In the genomic region with DNA sequence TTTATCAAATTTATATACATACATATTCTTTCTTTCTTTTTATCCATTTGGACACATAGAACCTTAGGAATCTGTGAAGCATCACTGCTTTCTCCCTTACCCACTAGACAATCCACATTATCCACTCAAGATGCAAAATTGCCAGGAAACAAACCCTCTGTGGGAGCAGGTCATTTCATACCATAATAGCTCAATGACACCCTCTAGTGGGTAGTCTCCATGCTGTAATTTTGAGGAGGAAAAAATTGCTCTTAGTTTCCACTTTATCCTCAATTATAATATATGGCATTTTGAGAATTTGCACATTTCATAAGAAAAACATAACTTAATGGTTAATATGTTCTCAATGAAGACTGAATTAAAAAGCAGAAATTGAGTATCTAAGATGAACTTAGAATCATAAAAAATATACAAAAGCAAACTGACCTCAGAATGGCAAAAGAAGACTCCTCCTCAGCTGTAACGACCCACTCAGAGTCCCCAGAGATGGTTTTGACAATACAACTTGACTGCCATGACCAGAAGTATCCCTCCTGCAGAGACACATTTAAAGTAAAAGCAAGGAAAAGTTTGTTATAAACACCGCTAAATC, we compare ENCODE assay signal across 8 cellular contexts.
DNase-seq lines count a peak whose midpoint lies in the region; ATAC-seq and TF ChIP-seq lines count a peak whose summit lies in the region.

No MANE protein-coding gene starts in this region.

- no peak for TF ChIP-seq POLR2A in esophagus squamous epithelium (IDR thresholded peaks at IDR 0.05)

- H3K9me3 ChIP-seq in PC-9 (ENCODE audit: insufficient read depth, low read depth) (0 out of 2 replicates have a peak, but pooled peaks cover 2% of the 10 kb centered on the region), esophagus squamous epithelium (no peaks in the 10 kb centered on the region), psoas muscle (no peaks in the 10 kb centered on the region)

- H3K9me3 Mint-ChIP-seq in stimulated activated effector memory CD8-positive, alpha-beta T cell treated with anti-CD3 and anti-CD28 coated beads, Interleukin-12 subunit alpha, Interleukin-12 subunit beta, amount 100 ng/mL, for 72 hours: peaks cover 5% of the 10 kb centered on the region

- no peaks in the 10 kb centered on the region for H3F3A ChIP-seq in PC-9 (ENCODE audit: insufficient read depth, low read depth)

- CTCF ChIA-PET in AG04449 (lab: Yijun Ruan, JAX) (interaction anchor here (0.6 to 1.9 kb wide), 13 partner anchors 9 to 1902 kb away, joined by 3 to 10 read pairs (median 3); no protein-coding TSS in a partner anchor), PC-9 (lab: Charles Lee) (no interaction called here)

- H3K4me2 ChIP-seq in PC-9: no peak overlapping the region

- peaks cover 9% of the 10 kb centered on the region; the same call in 1 of the 2 replicates for H3K4me1 ChIP-seq in PC-9 (replicated peaks; ENCODE audit: insufficient read depth)
- H3K4me1 ChIP-seq in esophagus squamous epithelium: no peaks in the 10 kb centered on the region
- H3K4me1 ChIP-seq in psoas muscle: no peaks in the 10 kb centered on the region

- intact Hi-C loops in PC-9 (cut with micrococcal nuclease; ENCODE audit: unreplicated experiment) (loop anchor here (1.0 to 10.0 kb wide), 4 partner anchors 208 to 1901 kb away; partner anchors contain the start of gene NT5DC1), esophagus squamous epithelium (cut with DNase I) (loop anchor here (10.0 kb wide), 1 partner anchor 1152 kb away; no protein-coding TSS in a partner anchor), psoas muscle (cut with DNase I) (loop anchor here in 1 of 2 donors (5.0 kb wide), 1 partner anchor 1149 kb away; no protein-coding TSS in a partner anchor)

- no peak overlapping the region for H3K27ac Mint-ChIP-seq in stimulated activated effector memory CD8-positive, alpha-beta T cell treated with anti-CD3 and anti-CD28 coated beads, Interleukin-12 subunit alpha, Interleukin-12 subunit beta, amount 100 ng/mL, for 72 hours

- H3K27ac ChIP-seq in PC-9 (no peak overlapping the region), esophagus squamous epithelium (no peak overlapping the region), psoas muscle (no peak overlapping the region)

- TF ChIP-seq CTCF in AG04449 (IDR thresholded peaks at IDR 0.05; ENCODE audit: insufficient read depth, low read length, missing control alignments): peak; percentile 70
- TF ChIP-seq CTCF in GM12872 (IDR thresholded peaks at IDR 0.05; ENCODE audit: insufficient read depth, low read depth, low read length): peak; percentile 74
- peak; percentile 96 for TF ChIP-seq CTCF in PC-9 (conservative IDR thresholded peaks at IDR 0.05)
- TF ChIP-seq CTCF in esophagus squamous epithelium (IDR thresholded peaks at IDR 0.05): peak in 5 of 6 experiments; percentile 40 to 70 (median 44)
- TF ChIP-seq CTCF in psoas muscle (IDR thresholded peaks at IDR 0.05): peak; percentile 53

- WGBS in esophagus squamous epithelium, 2 donors: 52 to 57% methylated on average over 2 of the region's 2 CpGs
- WGBS in psoas muscle, 3 donors: 58 to 66% (median 63%) methylated on average over 2 of the region's 2 CpGs

- H3K79me2 ChIP-seq in PC-9 (ENCODE audit: low read depth): no peaks in the 10 kb centered on the region

- no peaks in the 10 kb centered on the region for H4K20me1 ChIP-seq in PC-9 (ENCODE audit: insufficient read depth)

- H3K9me2 ChIP-seq in PC-9 (ENCODE audit: insufficient read depth): no peaks in the 10 kb centered on the region

- H3K4me3 Mint-ChIP-seq in stimulated activated effector memory CD8-positive, alpha-beta T cell treated with anti-CD3 and anti-CD28 coated beads, Interleukin-12 subunit alpha, Interleukin-12 subunit beta, amount 100 ng/mL, for 72 hours: no peak overlapping the region

- no TSS peak for BruUV-seq in PC-9 (replicated peaks; lab: Mats Ljungman, UMichigan)

- no peaks in the 10 kb centered on the region for H3K4me1 Mint-ChIP-seq in stimulated activated effector memory CD8-positive, alpha-beta T cell treated with anti-CD3 and anti-CD28 coated beads, Interleukin-12 subunit alpha, Interleukin-12 subunit beta, amount 100 ng/mL, for 72 hours

- H2AFZ ChIP-seq in PC-9: no peak overlapping the region

- H3K4me3 ChIP-seq in AG04449 (ENCODE audit: low read depth, low read length): no peak overlapping the region
- no peak overlapping the region for H3K4me3 ChIP-seq in PC-9
- H3K4me3 ChIP-seq in esophagus squamous epithelium: no peak overlapping the region
- no peak overlapping the region for H3K4me3 ChIP-seq in psoas muscle

- H3K36me3 ChIP-seq in PC-9 (ENCODE audit: low read depth) (no peaks in the 10 kb centered on the region), esophagus squamous epithelium (no peaks in the 10 kb centered on the region), psoas muscle (ENCODE audit: insufficient read depth in 1 of 2, low read depth in 1 of 2) (no peaks in the 10 kb centered on the region)

- ATAC-seq in HG03196 (IDR thresholded peaks at IDR 0.05; ENCODE audit: unreplicated experiment): peak; percentile 36
- ATAC-seq in psoas muscle: no peak
- no peak for ATAC-seq in stimulated activated effector memory CD8-positive, alpha-beta T cell treated with anti-CD3 and anti-CD28 coated beads, Interleukin-12 subunit alpha, Interleukin-12 subunit beta, amount 100 ng/mL, for 72 hours

- no peaks in the 10 kb centered on the region for H3K27me3 ChIP-seq in PC-9 (ENCODE audit: insufficient read depth, low read depth)
- no peaks in the 10 kb centered on the region for H3K27me3 ChIP-seq in esophagus squamous epithelium
- H3K27me3 ChIP-seq in psoas muscle (ENCODE audit: insufficient read depth in 3 of 3, low read length in 2 of 3): no peaks in the 10 kb centered on the region

- DNase-seq in AG04449 (ENCODE audit: low read depth, low spot score) (no peak), PC-9 (no peak), esophagus squamous epithelium (lab: John Stamatoyannopoulos, UW) (no peak), psoas muscle (no peak)
- DNase-seq in stimulated activated effector memory CD8-positive, alpha-beta T cell treated with anti-CD3 and anti-CD28 coated beads, Interleukin-12 subunit alpha, Interleukin-12 subunit beta, amount 100 ng/mL, for 72 hours (ENCODE audit: low spot score in 2 of 2): no peak
- DNase-seq in stimulated activated CD4-positive, alpha-beta T cell treated with anti-CD3 and anti-CD28 coated beads, Interleukin-4, amount 100 ng/mL, for 4 hours: no peak

- no peaks in the 10 kb centered on the region for H3K36me3 Mint-ChIP-seq in stimulated activated effector memory CD8-positive, alpha-beta T cell treated with anti-CD3 and anti-CD28 coated beads, Interleukin-12 subunit alpha, Interleukin-12 subunit beta, amount 100 ng/mL, for 72 hours

- POLR2A ChIA-PET in AG04449 (lab: Yijun Ruan, JAX) (no interaction called here), PC-9 (lab: Charles Lee; ENCODE audit: unreplicated experiment) (no interaction called here)

Comparison
In these comparisons a context has a peak if more than half of its experiments do, and no peak if none do; other contexts are left out.
1. CTCF ChIP-seq: peak in every context shown above with its lines; median percentile 96 in PC-9; 74 in GM12872; 70 in AG04449; 53 in psoas muscle; 44 in esophagus squamous epithelium.